ENCODE assay signal across 8 cellular contexts in the genomic region with DNA sequence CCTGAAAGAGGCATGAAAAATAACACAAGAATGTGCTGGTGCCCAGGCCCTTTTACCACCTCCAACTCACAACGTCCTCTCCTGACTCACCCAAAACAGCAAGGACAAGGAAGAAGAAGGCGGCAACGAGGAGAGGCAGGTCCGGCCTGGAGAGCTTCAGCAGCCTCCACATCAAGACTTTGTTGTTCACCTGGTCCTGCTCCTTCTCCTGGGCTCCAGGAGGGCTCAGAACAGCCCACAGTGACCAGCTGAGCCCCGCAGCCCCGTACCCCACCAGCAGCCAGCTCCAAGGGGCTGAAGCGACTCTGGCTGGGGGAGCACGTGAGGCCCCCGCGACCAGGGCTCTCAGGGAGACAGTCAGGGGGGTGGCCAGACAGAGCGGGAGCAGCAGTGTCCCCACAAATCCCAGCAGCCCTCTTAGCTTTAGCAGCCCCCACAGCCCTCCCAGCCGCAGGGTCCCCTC. TPM values are rescaled to one million over a fixed set of nuclear protein-coding genes. Genes with fewer than 3 reads are reported as not detected.
DNase-seq lines count a peak whose midpoint lies in the region; ATAC-seq lines count a peak whose summit lies in the region.

No MANE protein-coding gene starts in this region.

- peaks cover 89% of the 10 kb centered on the region for H3K4me1 Mint-ChIP-seq in activated T-cell treated with anti-CD3 and anti-CD28 coated beads, Interleukin-2, amount 50 U/mL, for 4 hours (ENCODE audit: low read depth)
- peaks cover 83% of the 10 kb centered on the region for H3K4me1 Mint-ChIP-seq in activated CD4-positive, alpha-beta memory T cell treated with anti-CD3 and anti-CD28 coated beads for 36 hours (ENCODE audit: low read depth)
- H3K4me1 Mint-ChIP-seq in stimulated activated naive CD8-positive, alpha-beta T cell treated with anti-CD3 and anti-CD28 coated beads, Interleukin-15, amount 100 ng/mL, for 72 hours = peaks cover 86% of the 10 kb centered on the region

- H3K9me3 Mint-ChIP-seq in activated T-cell treated with anti-CD3 and anti-CD28 coated beads, Interleukin-2, amount 50 U/mL, for 4 hours = no peaks in the 10 kb centered on the region
- no peaks in the 10 kb centered on the region for H3K9me3 Mint-ChIP-seq in activated CD4-positive, alpha-beta memory T cell treated with anti-CD3 and anti-CD28 coated beads for 36 hours
- no peaks in the 10 kb centered on the region for H3K9me3 Mint-ChIP-seq in stimulated activated naive CD8-positive, alpha-beta T cell treated with anti-CD3 and anti-CD28 coated beads, Interleukin-15, amount 100 ng/mL, for 72 hours

- no peak for ATAC-seq in activated T-cell treated with anti-CD3 and anti-CD28 coated beads, Interleukin-2, amount 50 U/mL, for 4 hours
- no peak for ATAC-seq in stimulated activated naive CD8-positive, alpha-beta T cell treated with anti-CD3 and anti-CD28 coated beads, Interleukin-15, amount 100 ng/mL, for 72 hours
- no peak for ATAC-seq in GM18870 (IDR thresholded peaks at IDR 0.05; ENCODE audit: unreplicated experiment)

- POLR2A ChIA-PET in activated CD4-positive, alpha-beta memory T cell treated with anti-CD3 and anti-CD28 coated beads for 36 hours (lab: Charles Lee) = interaction anchor here (0.9 to 9.8 kb wide), 12 partner anchors 9 to 143 kb away, joined by 3 to 313 read pairs (median 8); a partner anchor contains a TSS

- H3K27ac ChIP-seq in iPS DF 6.9 (ENCODE audit: low read length) = no peak overlapping the region

- peak overlapping the region; percentile 68; the same call in 1 of the 2 replicates for H3K4me3 ChIP-seq in iPS DF 6.9 (ENCODE audit: low read length)

- H3K27ac Mint-ChIP-seq in activated CD4-positive, alpha-beta memory T cell treated with anti-CD3 and anti-CD28 coated beads for 36 hours = peak overlapping the region; percentile 91
- H3K27ac Mint-ChIP-seq in stimulated activated naive CD8-positive, alpha-beta T cell treated with anti-CD3 and anti-CD28 coated beads, Interleukin-15, amount 100 ng/mL, for 72 hours = peak overlapping the region; percentile 29 to 94

- CTCF ChIA-PET in activated CD4-positive, alpha-beta memory T cell treated with anti-CD3 and anti-CD28 coated beads for 36 hours (lab: Charles Lee) = interaction anchor here (0.9 to 11.9 kb wide), 25 partner anchors 10 to 434 kb away, joined by 3 to 917 read pairs (median 11); a partner anchor contains a TSS

- H3K36me3 Mint-ChIP-seq in activated T-cell treated with anti-CD3 and anti-CD28 coated beads, Interleukin-2, amount 50 U/mL, for 4 hours (ENCODE audit: insufficient read depth) = peaks cover 71% of the 10 kb centered on the region
- peaks cover 75% of the 10 kb centered on the region for H3K36me3 Mint-ChIP-seq in activated CD4-positive, alpha-beta memory T cell treated with anti-CD3 and anti-CD28 coated beads for 36 hours

- no CpG with 5 or more reads among the region's 12 CpGs for WGBS in iPS DF 6.9 (ENCODE audit: insufficient coverage, insufficient read length)

- H3K9me3 ChIP-seq in iPS DF 6.9 (ENCODE audit: control insufficient read depth, insufficient read depth, low read length) = no peaks in the 10 kb centered on the region

- H3K27me3 Mint-ChIP-seq in activated T-cell treated with anti-CD3 and anti-CD28 coated beads, Interleukin-2, amount 50 U/mL, for 4 hours (ENCODE audit: low read depth) = no peaks in the 10 kb centered on the region
- no peaks in the 10 kb centered on the region for H3K27me3 Mint-ChIP-seq in activated CD4-positive, alpha-beta memory T cell treated with anti-CD3 and anti-CD28 coated beads for 36 hours
- no peaks in the 10 kb centered on the region for H3K27me3 Mint-ChIP-seq in stimulated activated naive CD8-positive, alpha-beta T cell treated with anti-CD3 and anti-CD28 coated beads, Interleukin-15, amount 100 ng/mL, for 72 hours

- intact Hi-C loops in activated CD4-positive, alpha-beta memory T cell treated with anti-CD3 and anti-CD28 coated beads for 36 hours (cut with micrococcal nuclease) = loop anchor here (1.0 kb wide), 2 partner anchors 17 to 31 kb away; a partner anchor contains a TSS

- no peaks in the 10 kb centered on the region for H3K27me3 ChIP-seq in iPS DF 6.9 (ENCODE audit: control insufficient read depth, insufficient read depth, low read length)

- H3K4me1 ChIP-seq in iPS DF 6.9 (ENCODE audit: control insufficient read depth, insufficient read depth, low read length) = no peaks in the 10 kb centered on the region

- H3K36me3 ChIP-seq in iPS DF 6.9 (ENCODE audit: control insufficient read depth, insufficient read depth, low read length) = no peaks in the 10 kb centered on the region

- DNase-seq in activated T-cell treated with anti-CD3 and anti-CD28 coated beads, Interleukin-2, amount 50 U/mL, for 4 hours = no peak
- DNase-seq in activated T-cell treated with anti-CD3 and anti-CD28 coated beads for 4 hours (no peak), iPS DF 6.9 (ENCODE audit: low read depth, low spot score) (no peak), ecto neural progenitor cell (ENCODE audit: low spot score) (no peak), Ammon's horn (ENCODE audit: low spot score) (no peak)
- peak; percentile 40 for DNase-seq in activated CD4-positive, alpha-beta memory T cell treated with anti-CD3 and anti-CD28 coated beads for 36 hours
- DNase-seq in stimulated activated naive CD8-positive, alpha-beta T cell treated with anti-CD3 and anti-CD28 coated beads, Interleukin-15, amount 100 ng/mL, for 72 hours = no peak

- peak overlapping the region; percentile 93 for H3K4me3 Mint-ChIP-seq in activated T-cell treated with anti-CD3 and anti-CD28 coated beads, Interleukin-2, amount 50 U/mL, for 4 hours
- H3K4me3 Mint-ChIP-seq in activated CD4-positive, alpha-beta memory T cell treated with anti-CD3 and anti-CD28 coated beads for 36 hours = peak overlapping the region; percentile 73
- peak overlapping the region; percentile 79 to 86 for H3K4me3 Mint-ChIP-seq in stimulated activated naive CD8-positive, alpha-beta T cell treated with anti-CD3 and anti-CD28 coated beads, Interleukin-15, amount 100 ng/mL, for 72 hours

RNA-seq across cellular contexts. Expression of a gene that starts 0.9 kb away (rescaled TPM):
- total RNA-seq in activated T-cell treated with anti-CD3 and anti-CD28 coated beads, Interleukin-2, amount 50 U/mL, for 4 hours = 100 to 1,000 TPM; 288 to 334 (median 305) TPM
- 100 to 1,000 TPM; 134 to 143 TPM for total RNA-seq in activated CD4-positive, alpha-beta memory T cell treated with anti-CD3 and anti-CD28 coated beads for 36 hours

RNA-seq across cellular contexts. Expression of a gene that starts 6.2 kb away (rescaled TPM):
- 100 to 1,000 TPM; 327 to 343 (median 337) TPM for total RNA-seq in activated T-cell treated with anti-CD3 and anti-CD28 coated beads, Interleukin-2, amount 50 U/mL, for 4 hours
- 100 to 1,000 TPM; 350 to 370 TPM for total RNA-seq in activated CD4-positive, alpha-beta memory T cell treated with anti-CD3 and anti-CD28 coated beads for 36 hours

RNA-seq across cellular contexts. Expression of a gene that starts 15.8 kb away (rescaled TPM):
- total RNA-seq in activated T-cell treated with anti-CD3 and anti-CD28 coated beads, Interleukin-2, amount 50 U/mL, for 4 hours = 100 to 1,000 TPM; 457 to 505 (median 503) TPM
- 100 to 1,000 TPM; 245 to 258 TPM for total RNA-seq in activated CD4-positive, alpha-beta memory T cell treated with anti-CD3 and anti-CD28 coated beads for 36 hours

RNA-seq across cellular contexts. Expression of a gene that starts 16.3 kb away (rescaled TPM):
- 100 to 1,000 TPM; 208 to 241 (median 210) TPM for total RNA-seq in activated T-cell treated with anti-CD3 and anti-CD28 coated beads, Interleukin-2, amount 50 U/mL, for 4 hours
- 100 to 1,000 TPM; 296 to 302 TPM for total RNA-seq in activated CD4-positive, alpha-beta memory T cell treated with anti-CD3 and anti-CD28 coated beads for 36 hours

RNA-seq across cellular contexts. Expression of a gene that starts 20.9 kb away (rescaled TPM):
- 1 to 10 TPM in 2 of 3 donors, under 1 TPM in 1; 0.82 to 2.0 (median 1.2) TPM for total RNA-seq in activated T-cell treated with anti-CD3 and anti-CD28 coated beads, Interleukin-2, amount 50 U/mL, for 4 hours
- 1 to 10 TPM; 1.3 to 1.7 TPM for total RNA-seq in activated CD4-positive, alpha-beta memory T cell treated with anti-CD3 and anti-CD28 coated beads for 36 hours
